27 cellular contexts compared by ENCODE assay signal in the genomic region with DNA sequence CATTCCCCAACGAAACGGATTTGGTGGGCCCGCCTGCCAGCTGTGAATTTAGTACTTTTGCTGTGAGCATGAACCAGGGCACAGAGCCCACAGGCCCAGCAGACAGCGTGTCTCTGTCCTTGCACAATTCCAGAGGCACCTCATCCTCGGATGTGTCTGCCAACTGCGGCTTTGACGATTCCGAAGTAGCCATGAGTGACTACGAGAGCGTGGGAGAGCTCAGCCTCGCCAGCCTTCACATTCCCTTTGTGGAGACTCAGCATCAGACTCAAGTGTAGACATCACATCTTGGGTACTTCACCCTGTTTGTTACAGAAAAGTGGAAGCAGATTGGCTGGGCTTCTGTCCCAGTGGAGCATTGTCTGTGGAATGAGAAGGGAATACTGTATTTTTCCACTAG.
"Had no signal": no experiment of that assay in that cellular context is flagged by ENCODE, and none has a peak within 500 bp of the region (broad histone marks: within the 10 kb centered on the region; RNA-seq: fewer than 3 reads in every experiment).

No MANE protein-coding gene starts in this region.

- H3K36me3 ChIP-seq: neural progenitor cell, thoracic aorta, thyroid gland, tibial nerve, upper lobe of left lung, uterus had no signal

- H3K4me1 ChIP-seq: neural progenitor cell, parathyroid adenoma, psoas muscle, tibial nerve, upper lobe of left lung, uterus had no signal

- H3K4me3 Mint-ChIP-seq: naive thymus-derived CD4-positive, alpha-beta T cell; natural killer cell; nephron; neural progenitor cell; stimulated activated effector memory CD8-positive, alpha-beta T cell treated with anti-CD3 and anti-CD28 coated beads, Interleukin-12 subunit alpha, Interleukin-12 subunit beta, amount 100 ng/mL, for 72 hours; stimulated activated naive B cell treated with anti-CD40 and anti-IgM and Interleukin-4, amounts not matched to agents 10 μg/mL and 1 μg/mL and 100 μg/mL, for 72 hours; stimulated activated naive CD8-positive, alpha-beta T cell treated with anti-CD3 and anti-CD28 coated beads, Interleukin-15, Interleukin-2, amounts not matched to agents 100 ng/mL and 50 ng/mL, for 24 hours had no signal

- H3K27me3 Mint-ChIP-seq: progenitor cell of endocrine pancreas; stimulated activated naive B cell treated with anti-CD40 and anti-IgM and Interleukin-4, amounts not matched to agents 10 μg/mL and 1 μg/mL and 100 μg/mL, for 72 hours; stimulated activated naive CD8-positive, alpha-beta T cell treated with anti-CD3 and anti-CD28 coated beads, Interleukin-15, Interleukin-2, amounts not matched to agents 100 ng/mL and 50 ng/mL, for 24 hours had no signal

- H3K9ac ChIP-seq: neural progenitor cell, parathyroid adenoma had no signal

- H3K27me3 ChIP-seq: neural progenitor cell, stomach, thyroid gland, tibial nerve, upper lobe of left lung, uterus had no signal

- H3K4me3 ChIP-seq: neural progenitor cell, psoas muscle, stomach, thoracic aorta, thyroid gland, tibial nerve, upper lobe of left lung, uterus had no signal

- H3K36me3 Mint-ChIP-seq: naive thymus-derived CD4-positive, alpha-beta T cell; natural killer cell; stimulated activated effector memory CD8-positive, alpha-beta T cell treated with anti-CD3 and anti-CD28 coated beads, Interleukin-12 subunit alpha, Interleukin-12 subunit beta, amount 100 ng/mL, for 72 hours; stimulated activated naive B cell treated with anti-CD40 and anti-IgM and Interleukin-4, amounts not matched to agents 10 μg/mL and 1 μg/mL and 100 μg/mL, for 72 hours had no signal

- H2AFZ ChIP-seq: neural progenitor cell, parathyroid adenoma had no signal

- ATAC-seq: naive thymus-derived CD4-positive, alpha-beta T cell; natural killer cell; psoas muscle; right cardiac atrium; sciatic nerve; stimulated activated effector memory CD8-positive, alpha-beta T cell treated with anti-CD3 and anti-CD28 coated beads, Interleukin-12 subunit alpha, Interleukin-12 subunit beta, amount 100 ng/mL, for 72 hours; stimulated activated naive B cell treated with anti-CD40 and anti-IgM and Interleukin-4, amounts not matched to agents 10 μg/mL and 1 μg/mL and 100 μg/mL, for 72 hours had no signal

- H3K27ac Mint-ChIP-seq: naive thymus-derived CD4-positive, alpha-beta T cell; natural killer cell; nephron; neural progenitor cell; progenitor cell of endocrine pancreas; stimulated activated effector memory CD8-positive, alpha-beta T cell treated with anti-CD3 and anti-CD28 coated beads, Interleukin-12 subunit alpha, Interleukin-12 subunit beta, amount 100 ng/mL, for 72 hours; stimulated activated naive B cell treated with anti-CD40 and anti-IgM and Interleukin-4, amounts not matched to agents 10 μg/mL and 1 μg/mL and 100 μg/mL, for 72 hours; stimulated activated naive CD8-positive, alpha-beta T cell treated with anti-CD3 and anti-CD28 coated beads, Interleukin-15, Interleukin-2, amounts not matched to agents 100 ng/mL and 50 ng/mL, for 24 hours had no signal

- DNase-seq: naive thymus-derived CD4-positive, alpha-beta T cell; natural killer cell; occipital lobe; posterior cingulate gyrus; psoas muscle; right cardiac atrium; small intestine; stimulated activated CD4-positive, alpha-beta T cell treated with anti-CD3 and anti-CD28 coated beads, Interleukin-15, amount 100 ng/mL, for 24 hours; stimulated activated CD4-positive, alpha-beta T cell treated with anti-CD3 and anti-CD28 coated beads, Interleukin-2, amount 100 ng/mL, for 24 hours; stimulated activated CD4-positive, alpha-beta T cell treated with anti-CD3 and anti-CD28 coated beads, Interleukin-2, amount 100 ng/mL, for 48 hours; stimulated activated CD4-positive, alpha-beta T cell treated with anti-CD3 and anti-CD28 coated beads, Interleukin-4, amount 100 ng/mL, for 24 hours; stimulated activated naive B cell treated with anti-CD40 and anti-IgM and Interleukin-4, amounts not matched to agents 10 μg/mL and 1 μg/mL and 100 μg/mL, for 72 hours; stimulated activated naive CD4-positive, alpha-beta T cell treated with Interleukin-2 at 50 U/mL for 16 hours; stomach; thyroid gland; trophoblast cell; upper lobe of left lung; uterus had no signal

- FAIRE-seq: small intestine had no signal

- H3K9me3 ChIP-seq: psoas muscle, stomach, thoracic aorta, thyroid gland, tibial nerve, upper lobe of left lung, uterus had no signal

- H3K79me2 ChIP-seq: parathyroid adenoma had no signal

- H3K4me1 Mint-ChIP-seq: natural killer cell; stimulated activated effector memory CD8-positive, alpha-beta T cell treated with anti-CD3 and anti-CD28 coated beads, Interleukin-12 subunit alpha, Interleukin-12 subunit beta, amount 100 ng/mL, for 72 hours; stimulated activated naive B cell treated with anti-CD40 and anti-IgM and Interleukin-4, amounts not matched to agents 10 μg/mL and 1 μg/mL and 100 μg/mL, for 72 hours had no signal

- H3K27ac ChIP-seq: neural progenitor cell, parathyroid adenoma, psoas muscle, stomach, thoracic aorta, thyroid gland, tibial nerve, upper lobe of left lung, uterus had no signal

- H3K4me2 ChIP-seq: neural progenitor cell had no signal

- H3K9me3 Mint-ChIP-seq: natural killer cell; nephron; neural progenitor cell; stimulated activated effector memory CD8-positive, alpha-beta T cell treated with anti-CD3 and anti-CD28 coated beads, Interleukin-12 subunit alpha, Interleukin-12 subunit beta, amount 100 ng/mL, for 72 hours; stimulated activated naive B cell treated with anti-CD40 and anti-IgM and Interleukin-4, amounts not matched to agents 10 μg/mL and 1 μg/mL and 100 μg/mL, for 72 hours; stimulated activated naive CD8-positive, alpha-beta T cell treated with anti-CD3 and anti-CD28 coated beads, Interleukin-15, Interleukin-2, amounts not matched to agents 100 ng/mL and 50 ng/mL, for 24 hours had no signal
